In genomic region chr21:28737671-28738279, GRCh38 we compare ENCODE assay signal across 14 cellular contexts.
A peak's percentile ranks its signal among the peaks of the same experiment; 100 is the strongest.
DNase-seq lines count a peak whose midpoint lies in the region; ATAC-seq, FAIRE-seq and TF ChIP-seq lines count a peak whose summit lies in the region.
"Had no signal": no experiment of that assay in that cellular context is flagged by ENCODE, and none has a peak within 500 bp of the region (broad histone marks: within the 10 kb centered on the region; RNA-seq: fewer than 3 reads in every experiment).

No MANE protein-coding gene starts in this region.

- H3K27ac Mint-ChIP-seq in chondrocyte (ENCODE audit: unreplicated experiment): no peak overlapping the region
- H3K27ac Mint-ChIP-seq: activated naive CD8-positive, alpha-beta T cell had no signal

- no peaks in the 10 kb centered on the region for H3K36me3 ChIP-seq in RWPE2 (ENCODE audit: low read depth)
- H3K36me3 ChIP-seq: upper lobe of right lung had no signal

- peak overlapping the region; percentile 41 for H3K27ac ChIP-seq in RWPE2 (ENCODE audit: poor library complexity, severe bottlenecking)
- H3K27ac ChIP-seq: HL-60, upper lobe of right lung had no signal

- H3K4me3 ChIP-seq in RWPE2 (ENCODE audit: severe bottlenecking): no peak overlapping the region
- H3K4me3 ChIP-seq: upper lobe of right lung had no signal

- FAIRE-seq in urothelium cell line (lab: Jason Lieb, UNC): peak; percentile 81

- H3K9me3 Mint-ChIP-seq in chondrocyte (ENCODE audit: low read depth): no peaks in the 10 kb centered on the region

- H3K9me3 ChIP-seq in RWPE2 (ENCODE audit: severe bottlenecking): no peaks in the 10 kb centered on the region
- H3K9me3 ChIP-seq: upper lobe of right lung had no signal

- intact Hi-C loops in Right ventricle myocardium inferior (cut with DNase I): loop anchor here (5.0 kb wide), 1 partner anchor 100 kb away; no protein-coding TSS in a partner anchor
- intact Hi-C loops in cardiac septum (cut with DNase I): loop anchor here (5.0 kb wide), 2 partner anchors 95 to 690 kb away; no protein-coding TSS in a partner anchor
- intact Hi-C loops in Right ventricle myocardium superior (cut with DNase I): no loop called here

- H3K4me1 Mint-ChIP-seq in chondrocyte (ENCODE audit: low read depth): peaks cover 14% of the 10 kb centered on the region

- no peaks in the 10 kb centered on the region for H3K27me3 ChIP-seq in RWPE2 (ENCODE audit: insufficient read depth, poor library complexity, severe bottlenecking)
- H3K27me3 ChIP-seq: upper lobe of right lung had no signal

- TF ChIP-seq CTCF in RWPE2 (IDR thresholded peaks at IDR 0.05; ENCODE audit: poor library complexity, severe bottlenecking): no peak
- no peak for TF ChIP-seq CTCF in omental fat pad (IDR thresholded peaks at IDR 0.05)
- TF ChIP-seq CTCF in chondrocyte (IDR thresholded peaks at IDR 0.05): no peak

- peak; percentile 67 for ATAC-seq in Right ventricle myocardium inferior
- peak; percentile 72 for ATAC-seq in RWPE2 (ENCODE audit: low read depth)
- ATAC-seq in Right ventricle myocardium superior (ENCODE audit: poor library complexity): peak; percentile 86
- no peak for ATAC-seq in omental fat pad (ENCODE audit: low FRiP score)
- ATAC-seq: upper lobe of right lung had no signal

- DNase-seq in Right ventricle myocardium inferior (ENCODE audit: missing footprints): no peak
- no peak for DNase-seq in cardiac septum (ENCODE audit: low spot score)
- DNase-seq in RWPE2 (ENCODE audit: low spot score): no peak
- DNase-seq in Right ventricle myocardium superior: no peak
- DNase-seq in urothelium cell line (ENCODE audit: low spot score): peak; percentile 59
- no peak for DNase-seq in stimulated activated CD4-positive, alpha-beta T cell treated with anti-CD3 and anti-CD28 coated beads, Interleukin-15, amount 100 ng/mL, for 24 hours
- DNase-seq in omental fat pad (ENCODE audit: low spot score): no peak
- DNase-seq in chondrocyte (ENCODE audit: low spot score): no peak
- DNase-seq: effector memory CD4-positive, alpha-beta T cell; GDM1; T1000; upper lobe of right lung had no signal

- H3K4me3 Mint-ChIP-seq in chondrocyte (ENCODE audit: unreplicated experiment): no peak overlapping the region
- H3K4me3 Mint-ChIP-seq: activated naive CD8-positive, alpha-beta T cell had no signal

- H3K27me3 Mint-ChIP-seq in chondrocyte (ENCODE audit: low read depth): peaks cover 3% of the 10 kb centered on the region
- H3K27me3 Mint-ChIP-seq: activated naive CD8-positive, alpha-beta T cell had no signal

- H3K36me3 Mint-ChIP-seq in chondrocyte (ENCODE audit: low read depth): no peaks in the 10 kb centered on the region

- peaks cover 17% of the 10 kb centered on the region for H3K4me1 ChIP-seq in RWPE2 (ENCODE audit: insufficient read depth, poor library complexity, severe bottlenecking)
- H3K4me1 ChIP-seq: upper lobe of right lung had no signal
